17 cellular contexts compared by ENCODE assay signal in genomic region chr13:56755181-56755580, GRCh38.
DNase-seq lines count a peak whose midpoint lies in the region; ATAC-seq and TF ChIP-seq lines count a peak whose summit lies in the region.
"Had no signal": no experiment of that assay in that cellular context is flagged by ENCODE, and none has a peak within 500 bp of the region (broad histone marks: within the 10 kb centered on the region; RNA-seq: fewer than 3 reads in every experiment).

No MANE protein-coding gene starts in this region.

- no peak overlapping the region for H3K4me2 ChIP-seq in PC-3 (ENCODE audit: low read length)

- peak; percentile 15 for DNase-seq in MCF 10A (ENCODE audit: unreplicated experiment)
- DNase-seq in breast epithelium (ENCODE audit: low spot score in 2 of 2), result no peak
- peak; percentile 4 for DNase-seq in PC-3
- peak; percentile 7 to 32 for DNase-seq in foreskin keratinocyte
- no peak for DNase-seq in type B pancreatic cell (ENCODE audit: extremely low spot score, unreplicated experiment)
- DNase-seq in ureter (ENCODE audit: low spot score), result no peak
- DNase-seq in SHP77 treated with DMSO at 0.1 percent for 48 hours (lab: John Stamatoyannopoulos, UW), result no peak
- DNase-seq in NCI-H146 treated with DMSO at 0.1 percent for 48 hours (lab: John Stamatoyannopoulos, UW; ENCODE audit: unreplicated experiment), result no peak
- DNase-seq: activated CD4-positive, CD25-positive, alpha-beta regulatory T cell treated with anti-CD3 and anti-CD28 coated beads, Interleukin-2, amount 50 U/mL, for 72 hours; activated naive CD4-positive, alpha-beta T cell treated with anti-CD3 and anti-CD28 coated beads, Interleukin-2, amount 50 U/mL, for 16 hours; activated T-cell treated with anti-CD3 and anti-CD28 coated beads for 4 hours; COR-L47; GF-D8; NCI-H1417; stimulated activated naive CD8-positive, alpha-beta T cell treated with anti-CD3 and anti-CD28 coated beads, Interleukin-15, Interleukin-2, amounts not matched to agents 100 U/mL and 50 U/mL, for 24 hours; T-cell had no signal

- H3K36me3 Mint-ChIP-seq in MCF 10A (ENCODE audit: insufficient read depth, unreplicated experiment), result peaks cover 6% of the 10 kb centered on the region
- no peaks in the 10 kb centered on the region for H3K36me3 Mint-ChIP-seq in type B pancreatic cell
- H3K36me3 Mint-ChIP-seq: IgD-negative memory B cell, T-cell had no signal

- H3K9me3 Mint-ChIP-seq in MCF 10A (ENCODE audit: unreplicated experiment), result peaks cover 7% of the 10 kb centered on the region
- no peaks in the 10 kb centered on the region for H3K9me3 Mint-ChIP-seq in type B pancreatic cell

- no peaks in the 10 kb centered on the region for H4K20me1 ChIP-seq in PC-3 (ENCODE audit: low read length)

- BruUV-seq in MCF 10A (replicated peaks; lab: Mats Ljungman, UMichigan) (no TSS peak), PC-3 (replicated peaks; lab: Mats Ljungman, UMichigan) (no TSS peak)

- no peak overlapping the region for H3K27ac ChIP-seq in breast epithelium
- no peak overlapping the region for H3K27ac ChIP-seq in PC-3 (ENCODE audit: low read length)
- no peak overlapping the region for H3K27ac ChIP-seq in foreskin keratinocyte

- H3K27me3 ChIP-seq in breast epithelium (no peaks in the 10 kb centered on the region), PC-3 (ENCODE audit: low read length) (no peaks in the 10 kb centered on the region), foreskin keratinocyte (no peaks in the 10 kb centered on the region)

- POLR2A ChIA-PET in MCF 10A (lab: Yijun Ruan, JAX) (interaction anchor here (1.0 kb wide), 1 partner anchor 18 kb away, joined by 3 read pairs; no protein-coding TSS in a partner anchor), PC-3 (lab: Charles Lee; ENCODE audit: unreplicated experiment) (no interaction called here)

- H3K4me3 ChIP-seq in breast epithelium, result no peak overlapping the region
- H3K4me3 ChIP-seq in PC-3 (ENCODE audit: low read length), result no peak overlapping the region

- CTCF ChIA-PET in MCF 10A (lab: Yijun Ruan, JAX), result no interaction called here
- CTCF ChIA-PET in PC-3 (lab: Charles Lee), result no interaction called here

- TF ChIP-seq CTCF in MCF 10A (IDR thresholded peaks at IDR 0.05; ENCODE audit: unreplicated experiment) (no peak), breast epithelium (IDR thresholded peaks at IDR 0.05) (no peak), PC-3 (conservative IDR thresholded peaks at IDR 0.05; ENCODE audit: low read depth, low read length) (no peak; the same call in 1 of the 2 replicates), foreskin keratinocyte (conservative IDR thresholded peaks at IDR 0.05) (no peak), type B pancreatic cell (conservative IDR thresholded peaks at IDR 0.05) (peak; percentile 50)

- H2AFZ ChIP-seq in PC-3 (ENCODE audit: low read length), result no peak overlapping the region

- H3K9me2 ChIP-seq in PC-3 (replicated peaks; ENCODE audit: low read length), result no peaks in the 10 kb centered on the region

- H3K4me1 Mint-ChIP-seq in MCF 10A (ENCODE audit: insufficient read depth, unreplicated experiment) (no peaks in the 10 kb centered on the region), type B pancreatic cell (ENCODE audit: unreplicated experiment) (no peaks in the 10 kb centered on the region)
- H3K4me1 Mint-ChIP-seq: IgD-negative memory B cell, T-cell had no signal

- H3K79me2 ChIP-seq in PC-3 (ENCODE audit: low read length), result no peaks in the 10 kb centered on the region

- H3K27ac Mint-ChIP-seq in MCF 10A (ENCODE audit: low read depth, unreplicated experiment) (no peak overlapping the region), type B pancreatic cell (no peak overlapping the region)
- H3K27ac Mint-ChIP-seq: IgD-negative memory B cell, T-cell had no signal

- no peak for TF ChIP-seq POLR2A in breast epithelium (IDR thresholded peaks at IDR 0.05)

- H3K27me3 Mint-ChIP-seq in MCF 10A (ENCODE audit: insufficient read depth, unreplicated experiment) (no peaks in the 10 kb centered on the region), type B pancreatic cell (no peaks in the 10 kb centered on the region)
- H3K27me3 Mint-ChIP-seq: IgD-negative memory B cell, T-cell had no signal

- intact Hi-C loops in MCF 10A (cut with micrococcal nuclease) (no loop called here), breast epithelium (cut with DNase I; ENCODE audit: low total_unique reads) (no loop called here), PC-3 (cut with micrococcal nuclease) (no loop called here)

- peak; percentile 58 for ATAC-seq in PC-3
- no peak for ATAC-seq in foreskin keratinocyte
- ATAC-seq: stimulated activated naive CD8-positive, alpha-beta T cell treated with anti-CD3 and anti-CD28 coated beads, Interleukin-15, Interleukin-2, amounts not matched to agents 100 U/mL and 50 U/mL, for 24 hours; T-cell had no signal

- H3K4me1 ChIP-seq in breast epithelium, result no peaks in the 10 kb centered on the region
- no peaks in the 10 kb centered on the region for H3K4me1 ChIP-seq in PC-3 (ENCODE audit: insufficient read depth, low read length)
- no peaks in the 10 kb centered on the region for H3K4me1 ChIP-seq in foreskin keratinocyte

- H3K36me3 ChIP-seq in breast epithelium, result no peaks in the 10 kb centered on the region
- H3K36me3 ChIP-seq in PC-3 (ENCODE audit: low read depth, low read length), result no peaks in the 10 kb centered on the region

- no peaks in the 10 kb centered on the region for H3F3A ChIP-seq in PC-3 (ENCODE audit: low read length, unreplicated experiment)

- no peaks in the 10 kb centered on the region for H3K9me3 ChIP-seq in breast epithelium
- no peaks in the 10 kb centered on the region for H3K9me3 ChIP-seq in PC-3 (ENCODE audit: low read length)

- H3K4me3 Mint-ChIP-seq in MCF 10A (ENCODE audit: unreplicated experiment), result no peak overlapping the region
- no peak overlapping the region for H3K4me3 Mint-ChIP-seq in type B pancreatic cell
- H3K4me3 Mint-ChIP-seq: IgD-negative memory B cell, T-cell had no signal

- no peak overlapping the region for H3K9ac ChIP-seq in PC-3 (ENCODE audit: low read length)

Comparison
In these comparisons a context has a peak if more than half of its experiments do, and no peak if none do; other contexts are left out.
1. DNase-seq: peak in MCF 10A (single experiment), PC-3 (single experiment) and foreskin keratinocyte (2 of 2); none in breast epithelium (0 of 2), type B pancreatic cell (single experiment), ureter (single experiment), SHP77 treated with DMSO at 0.1 percent for 48 hours (single experiment) and NCI-H146 treated with DMSO at 0.1 percent for 48 hours (single experiment).